10 cellular contexts compared by ENCODE assay signal in genomic region chr2:144515425-144515693, GRCh38. TPM values are rescaled to one million over a fixed set of nuclear protein-coding genes. Genes with fewer than 3 reads are reported as not detected.
DNase-seq lines count a peak whose midpoint lies in the region; ATAC-seq, FAIRE-seq and TF ChIP-seq lines count a peak whose summit lies in the region.
"Had no signal": no experiment of that assay in that cellular context is flagged by ENCODE, and none has a peak within 500 bp of the region (broad histone marks: within the 10 kb centered on the region; RNA-seq: fewer than 3 reads in every experiment).

No MANE protein-coding gene starts in this region.

- H3K4me3 Mint-ChIP-seq in chondrocyte (ENCODE audit: unreplicated experiment), result peak overlapping the region; percentile 79

- H3K4me3 ChIP-seq in heart right ventricle (peak overlapping the region; percentile 69 to 98 (median 79)), muscle layer of duodenum (ENCODE audit: low read depth in 1 of 2, low read length in 2 of 2) (peak overlapping the region; percentile 66 to 68), uterus (peak overlapping the region; percentile 49 to 74)

- peak overlapping the region; percentile 96 to 100 (median 98) for H3K27ac ChIP-seq in heart right ventricle
- peak overlapping the region; percentile 97 for H3K27ac ChIP-seq in muscle layer of duodenum (ENCODE audit: low read length)
- H3K27ac ChIP-seq in uterus, result peak overlapping the region; percentile 95 to 97

- FAIRE-seq in HTR-8/SVneo (lab: Jason Lieb, UNC), result no peak
- FAIRE-seq: G401.6 had no signal

- intact Hi-C loops in heart right ventricle (cut with DNase I) (loop anchor here in 7 of 10 donors (5.0 to 10.0 kb wide), 8 partner anchors 61 to 1239 kb away; a partner anchor contains a TSS), left cardiac atrium (cut with DNase I) (loop anchor here in 1 of 2 donors (10.0 kb wide), 1 partner anchor 61 kb away; no protein-coding TSS in a partner anchor), uterus (cut with DNase I; ENCODE audit: low total_unique reads) (no loop called here)

- H3K9me3 ChIP-seq in heart right ventricle, result no peaks in the 10 kb centered on the region
- H3K9me3 ChIP-seq in muscle layer of duodenum (ENCODE audit: control insufficient read depth in 1 of 2, low read length in 2 of 2), result no peaks in the 10 kb centered on the region
- H3K9me3 ChIP-seq in uterus, result no peaks in the 10 kb centered on the region

- H3K27ac Mint-ChIP-seq in chondrocyte (ENCODE audit: unreplicated experiment), result peak overlapping the region; percentile 98

- no peaks in the 10 kb centered on the region for H3K27me3 Mint-ChIP-seq in chondrocyte (ENCODE audit: low read depth)

- H3K4me1 Mint-ChIP-seq in chondrocyte (ENCODE audit: low read depth), result peaks cover 51% of the 10 kb centered on the region

- peaks cover 0 to 49% (median 0%) of the 10 kb centered on the region in 9 donors for H3K36me3 ChIP-seq in heart right ventricle
- peaks cover 0 to 15% of the 10 kb centered on the region in 2 donors for H3K36me3 ChIP-seq in muscle layer of duodenum (ENCODE audit: control insufficient read depth in 1 of 2, insufficient read depth in 2 of 2, low read length in 2 of 2)
- H3K36me3 ChIP-seq in uterus, result no peaks in the 10 kb centered on the region

- ATAC-seq in heart right ventricle (no peak), left cardiac atrium (no peak), HG03135 (IDR thresholded peaks at IDR 0.05; ENCODE audit: unreplicated experiment) (no peak)
- ATAC-seq: left colon had no signal

- TF ChIP-seq POLR2A in uterus (IDR thresholded peaks at IDR 0.05), result no peak

- peaks cover 7% of the 10 kb centered on the region for H3K36me3 Mint-ChIP-seq in chondrocyte (ENCODE audit: low read depth)

- WGBS in heart right ventricle, 2 donors, result 4 to 7% methylated on average over 3 of the region's 3 CpGs

- H3K4me1 ChIP-seq in heart right ventricle, result peaks cover 0 to 51% (median 24%) of the 10 kb centered on the region in 9 donors
- H3K4me1 ChIP-seq in muscle layer of duodenum (ENCODE audit: control insufficient read depth in 1 of 2, insufficient read depth in 2 of 2, low read length in 2 of 2), result peaks cover 7 to 19% of the 10 kb centered on the region in 2 donors
- no peaks in the 10 kb centered on the region for H3K4me1 ChIP-seq in uterus

- DNase-seq in heart right ventricle (no peak), left cardiac atrium (no peak), chondrocyte (ENCODE audit: low spot score) (no peak), uterus (no peak), HTR-8/SVneo (ENCODE audit: insufficient read length, low spot score) (no peak), NCI-H748 (lab: John Stamatoyannopoulos, UW; ENCODE audit: unreplicated experiment) (no peak)

- H3K9me3 Mint-ChIP-seq in chondrocyte (ENCODE audit: low read depth), result no peaks in the 10 kb centered on the region

- peaks cover 0 to 8% (median 3%) of the 10 kb centered on the region in 7 donors for H3K27me3 ChIP-seq in heart right ventricle
- H3K27me3 ChIP-seq in muscle layer of duodenum (ENCODE audit: low read depth, low read length), result peaks cover 3% of the 10 kb centered on the region
- H3K27me3 ChIP-seq in uterus, result peaks cover 0 to 17% of the 10 kb centered on the region in 2 donors

- TF ChIP-seq CTCF in heart right ventricle (IDR thresholded peaks at IDR 0.05) (no peak), chondrocyte (IDR thresholded peaks at IDR 0.05) (no peak), uterus (IDR thresholded peaks at IDR 0.05) (no peak)

RNA-seq across cellular contexts. Expression of gene ZEB2, which starts 4.6 kb away (rescaled TPM):
- total RNA-seq in heart right ventricle, result 10 to 100 TPM; 68.7 to 99.5 (median 88.2) TPM
- 10 to 100 TPM; 17.2 to 26.0 TPM for polyA plus RNA-seq in heart right ventricle
- 100 to 1,000 TPM; 118 to 131 TPM for total RNA-seq in left cardiac atrium
- 55.5 to 104 TPM (median 95.4 TPM) in 3 replicates for total RNA-seq in chondrocyte
- 100 to 1,000 TPM in 3 of 4 donors, 10 to 100 TPM in 1; 35.9 to 177 (median 120) TPM for total RNA-seq in uterus
